ENCODE assay signal across 1 cellular context in genomic region chr12:113070117-113070906, GRCh38.
TF ChIP-seq lines count a peak whose summit lies in the region.

No MANE protein-coding gene starts in this region.

TF ChIP-seq in GM12878, 131 proteins besides CTCF, POLR2A, EP300 and RAD21 (continued from another document and continues in another):
- TF ChIP-seq ZBTB4 (CRISPR knock-in tag; IDR thresholded peaks at IDR 0.05) (no peak), BACH1 (IDR thresholded peaks at IDR 0.05; ENCODE audit: borderline replicate concordance) (no peak; the same call in 1 of the 2 replicates), HDAC2 (IDR thresholded peaks at IDR 0.05) (peak; percentile 82), ATF2 (IDR thresholded peaks at IDR 0.05; ENCODE audit: low read length) (peak; percentile 35; the same call in 1 of the 2 replicates), NBN (IDR thresholded peaks at IDR 0.05) (0 out of 2 replicates have a peak, but pooled peaks have one; percentile 60), SIX5 (IDR thresholded peaks at IDR 0.05; ENCODE audit: low read depth, low read length, severe bottlenecking) (no peak), SMC3 (IDR thresholded peaks at IDR 0.05; ENCODE audit: borderline replicate concordance, low read length) (no peak), DPF2 (IDR thresholded peaks at IDR 0.05) (peak; percentile 68), SP1 (IDR thresholded peaks at IDR 0.05; ENCODE audit: low read depth, low read length) (peak; percentile 35), FOS (IDR thresholded peaks at IDR 0.05; ENCODE audit: borderline replicate concordance, extremely low read depth, insufficient read length) (no peak), REST (IDR thresholded peaks at IDR 0.05; ENCODE audit: low read depth, low read length) (no peak), SMARCA5 (IDR thresholded peaks at IDR 0.05) (peak; percentile 87), POLR2AphosphoS5 (IDR thresholded peaks at IDR 0.05; ENCODE audit: low read length) (0 out of 2 replicates have a peak, but pooled peaks have one; percentile 40), ESRRA (IDR thresholded peaks at IDR 0.05; ENCODE audit: low read length) (no peak), RELA (IDR thresholded peaks at IDR 0.05; ENCODE audit: borderline replicate concordance, partially characterized antibody) (peak; percentile 25), RFX5 (IDR thresholded peaks at IDR 0.05; ENCODE audit: low read depth, low read length) (no peak), RBBP5 (conservative IDR thresholded peaks at IDR 0.05) (no peak), IKZF1 (conservative IDR thresholded peaks at IDR 0.05) (peak; percentile 91), HSF1 (IDR thresholded peaks at IDR 0.05; ENCODE audit: low read depth, low read length) (no peak), KDM1A (IDR thresholded peaks at IDR 0.05; ENCODE audit: borderline replicate concordance) (peak; percentile 92; the same call in 1 of the 2 replicates), STAT1 (conservative IDR thresholded peaks at IDR 0.05) (no peak), ETV6 (conservative IDR thresholded peaks at IDR 0.05 in 1 of 2, IDR thresholded peaks at IDR 0.05 in 1 of 2; ENCODE audit: borderline replicate concordance in 1 of 2, low read depth in 1 of 2) (peak in 1 of 2 experiments; percentile 51; a peak in 2 of 4 replicates), RELB (IDR thresholded peaks at IDR 0.05; ENCODE audit: low read depth) (peak; percentile 80), NFYA (IDR thresholded peaks at IDR 0.05; ENCODE audit: borderline replicate concordance, low read depth, low read length) (no peak), WRNIP1 (IDR thresholded peaks at IDR 0.05; ENCODE audit: borderline replicate concordance, low read depth, low read length) (no peak), E4F1 (IDR thresholded peaks at IDR 0.05; ENCODE audit: borderline replicate concordance, partially characterized antibody) (no peak), IRF4 (IDR thresholded peaks at IDR 0.05; ENCODE audit: low read depth, low read length) (no peak), BCLAF1 (IDR thresholded peaks at IDR 0.05) (no peak), PKNOX1 (IDR thresholded peaks at IDR 0.05) (no peak), E2F8 (IDR thresholded peaks at IDR 0.05; ENCODE audit: low read depth, partially characterized antibody) (no peak), NR2C2 (IDR thresholded peaks at IDR 0.05; ENCODE audit: borderline replicate concordance, control insufficient read depth, insufficient read length, low read depth) (no peak), FOXM1 (IDR thresholded peaks at IDR 0.05; ENCODE audit: low read depth, low read length) (no peak), GABPA (IDR thresholded peaks at IDR 0.05; ENCODE audit: low read depth) (no peak), EGR1 (IDR thresholded peaks at IDR 0.05; ENCODE audit: borderline replicate concordance in 1 of 2, low read depth in 2 of 2, low read length in 2 of 2) (peak in 1 of 2 experiments; percentile 56; a peak in 2 of 3 replicates)
